In genomic region chr6:43758617-43759050, GRCh38 we compare ENCODE assay signal across 1 cellular context.
TF ChIP-seq lines count a peak whose summit lies in the region.

No MANE protein-coding gene starts in this region.

TF ChIP-seq in HEK293, 187 proteins besides CTCF, POLR2A, EP300 and RAD21 (continued from another document):
- TF ChIP-seq PRDM10 (tag by site-specific recombination; IDR thresholded peaks at IDR 0.05) = no peak
- TF ChIP-seq ZNF423 (tag by site-specific recombination; IDR thresholded peaks at IDR 0.05) = no peak
